In the genomic region with DNA sequence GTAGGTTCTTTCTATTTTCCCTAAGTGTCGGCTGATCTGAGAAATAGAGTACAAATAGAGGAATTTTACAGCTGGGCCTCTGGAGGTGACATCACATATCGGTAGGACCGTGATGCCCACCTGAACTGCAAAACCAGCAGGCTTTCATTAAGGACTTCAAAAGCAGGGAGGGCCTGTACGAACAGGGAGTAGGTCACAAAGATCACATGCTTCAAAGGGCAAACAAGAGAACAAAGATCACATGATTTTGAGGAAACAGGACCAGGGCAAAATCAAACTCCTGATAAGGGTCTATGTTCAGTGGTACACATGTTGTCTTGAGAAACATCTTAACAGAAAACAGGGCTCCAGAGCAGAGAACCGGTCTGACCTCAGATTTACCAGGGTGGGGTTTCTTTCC, we compare ENCODE assay signal across 6 cellular contexts.
"Had no signal": no experiment of that assay in that cellular context is flagged by ENCODE, and none has a peak within 500 bp of the region (broad histone marks: within the 10 kb centered on the region; RNA-seq: fewer than 3 reads in every experiment).

No MANE protein-coding gene starts in this region.

- FAIRE-seq: HTR-8/SVneo, K562 had no signal

- H3K4me3 ChIP-seq: K562 had no signal

- ATAC-seq: K562 had no signal

- H3K27ac ChIP-seq: HL-60 had no signal

- DNase-seq: IMR-90, KBM-7, KG1 had no signal
